3 cellular contexts compared by ENCODE assay signal in the genomic region with DNA sequence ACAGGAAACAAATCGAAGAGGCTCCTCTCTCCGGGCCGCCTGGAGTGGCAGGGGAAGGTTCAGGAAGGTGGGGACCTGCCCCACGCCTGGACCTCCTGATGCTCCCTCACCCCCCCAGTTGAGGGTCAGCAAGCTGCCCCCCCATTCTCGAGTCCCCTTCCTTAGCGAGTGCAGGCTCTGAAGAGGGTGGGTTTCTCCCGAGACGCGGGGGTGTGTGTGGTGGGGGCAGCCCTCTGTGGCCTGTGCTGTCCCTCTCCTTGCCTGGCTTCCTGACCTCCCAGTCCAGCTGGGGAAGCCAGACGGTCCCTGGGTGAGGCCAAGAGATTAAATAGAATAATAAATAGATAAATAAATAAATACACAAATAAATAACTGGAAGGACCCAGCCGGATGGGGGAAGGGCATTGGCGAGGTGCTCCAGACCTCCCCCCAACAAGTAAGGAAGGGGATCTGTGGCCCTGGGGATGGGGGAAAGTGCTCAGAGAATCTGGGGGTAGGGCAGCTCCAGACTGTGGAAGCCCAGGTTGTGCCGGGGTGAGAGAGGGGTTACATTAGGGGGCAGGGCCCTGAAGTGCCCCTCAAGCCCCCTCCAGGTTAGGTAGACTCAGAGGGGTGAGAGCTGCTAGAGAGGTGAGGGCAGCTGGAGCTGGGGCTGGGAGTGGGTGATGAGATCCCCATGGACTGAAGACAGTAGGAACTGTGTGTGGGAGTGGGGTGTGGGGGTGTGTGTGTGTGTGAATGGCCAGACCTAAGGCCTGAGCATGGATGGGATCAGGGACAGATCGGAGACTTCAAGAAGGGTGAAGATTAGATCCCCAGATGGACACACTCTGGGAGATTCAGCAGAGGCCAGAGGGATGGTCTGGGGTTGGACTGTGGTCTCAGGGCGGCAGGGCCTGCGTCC.
TF ChIP-seq lines count a peak whose summit lies in the region.

No MANE protein-coding gene starts in this region.

TF ChIP-seq in HEK293, 187 proteins besides CTCF, POLR2A, EP300 and RAD21:
- TF ChIP-seq ZNF561 (tag by site-specific recombination; IDR thresholded peaks at IDR 0.05; ENCODE audit: borderline replicate concordance) (no peak), EGR2 (tag by site-specific recombination; IDR thresholded peaks at IDR 0.05; ENCODE audit: low read depth) (peak; percentile 83), ZNF585B (tag by site-specific recombination; IDR thresholded peaks at IDR 0.05) (no peak), ZSCAN30 (tag by site-specific recombination; IDR thresholded peaks at IDR 0.05) (no peak), ZNF777 (tag by site-specific recombination; IDR thresholded peaks at IDR 0.05; ENCODE audit: borderline replicate concordance) (no peak), ZBTB48 (tag by site-specific recombination; IDR thresholded peaks at IDR 0.05) (no peak), ZNF132 (tag by site-specific recombination; IDR thresholded peaks at IDR 0.05; ENCODE audit: borderline replicate concordance) (no peak), ZFHX2 (tag by site-specific recombination; conservative IDR thresholded peaks at IDR 0.05) (peak; percentile 79)

TF ChIP-seq in H1, 55 proteins besides CTCF, POLR2A, EP300 and RAD21:
- no peak for TF ChIP-seq SRF (IDR thresholded peaks at IDR 0.05; ENCODE audit: low read depth, low read length)

TF ChIP-seq in neural cell, 6 proteins besides CTCF, POLR2A, EP300 and RAD21:
- no peak for TF ChIP-seq SMC3 (conservative IDR thresholded peaks at IDR 0.05; ENCODE audit: poor library complexity)
- no peak for TF ChIP-seq EZH2 (IDR thresholded peaks at IDR 0.05; ENCODE audit: borderline replicate concordance, insufficient read depth, low read length, poor library complexity, severe bottlenecking)
TF ChIP-seq in neural cell: peak in this region for 0.
